Comparison of ENCODE assay signal across 25 cellular contexts in genomic region chr21:45458281-45459170, GRCh38. TPM values are rescaled to one million over a fixed set of nuclear protein-coding genes. Genes with fewer than 3 reads are reported as not detected.
DNase-seq lines count a peak whose midpoint lies in the region; ATAC-seq, FAIRE-seq and TF ChIP-seq lines count a peak whose summit lies in the region.
"Had no signal": no experiment of that assay in that cellular context is flagged by ENCODE, and none has a peak within 500 bp of the region (broad histone marks: within the 10 kb centered on the region; RNA-seq: fewer than 3 reads in every experiment).

No MANE protein-coding gene starts in this region.

- H3K4me1 ChIP-seq in BLaER1 (peaks cover 77% of the 10 kb centered on the region), HepG2 (ENCODE audit: insufficient read depth, low read length) (peaks cover 65% of the 10 kb centered on the region), sigmoid colon (peaks cover 0 to 76% (median 66%) of the 10 kb centered on the region in 4 donors)
- H3K4me1 ChIP-seq: parathyroid adenoma had no signal

- DNase-seq in coronary artery (ENCODE audit: low spot score) (no peak), HepG2 (ENCODE audit: low spot score) (no peak), sigmoid colon (no peak), NCI-H1417 (lab: John Stamatoyannopoulos, UW) (no peak), dermis blood vessel endothelial cell (no peak), NCI-H524 (lab: John Stamatoyannopoulos, UW) (no peak)
- DNase-seq: activated CD4-positive, alpha-beta T cell treated with anti-CD3 and anti-CD28 coated beads for 4 hours; activated naive CD4-positive, alpha-beta T cell treated with anti-CD3 and anti-CD28 coated beads, Interleukin-2, amount 10 ng/mL, durations not matched to agents 7 days and 5 days; adrenal gland; body of pancreas; CD4-positive, alpha-beta T cell; DND-41; hypothalamus; left colon; mesendoderm; NCI-H446 treated with DMSO at 0.1 percent for 48 hours; stimulated activated CD4-positive, alpha-beta T cell treated with anti-CD3 and anti-CD28 coated beads, Interleukin-15, amount 100 ng/mL, for 24 hours; stimulated activated naive B cell treated with anti-CD40 and anti-IgM and Interleukin-4, amounts not matched to agents 10 μg/mL and 1 μg/mL and 100 μg/mL, for 72 hours; T-cell; WERI-Rb-1 had no signal

- intact Hi-C loops in HepG2 (cut with micrococcal nuclease; ENCODE audit: unreplicated experiment) (no loop called here), sigmoid colon (cut with DNase I) (no loop called here)

- TF ChIP-seq POLR2A in HepG2 (IDR thresholded peaks at IDR 0.05; ENCODE audit: insufficient read depth in 1 of 2, low read depth in 2 of 2, low read length in 2 of 2), result no peak
- TF ChIP-seq POLR2A in sigmoid colon (IDR thresholded peaks at IDR 0.05), result no peak

- no peak for FAIRE-seq in HepG2 (lab: Jason Lieb, UNC)
- FAIRE-seq: A204.1 had no signal

- ATAC-seq in HepG2 (peak; percentile 11), GM21619 (IDR thresholded peaks at IDR 0.05; ENCODE audit: unreplicated experiment) (no peak)
- ATAC-seq: activated T-helper 17 cell treated with anti-CD3 and anti-CD28 coated beads, Interleukin-2, amount 50 U/mL, for 72 hours; body of pancreas; left colon; stimulated activated naive B cell treated with anti-CD40 and anti-IgM and Interleukin-4, amounts not matched to agents 10 μg/mL and 1 μg/mL and 100 μg/mL, for 72 hours; T-cell had no signal

- POLR2A ChIA-PET in HepG2 (lab: Yijun Ruan, JAX), result interaction anchor here (1.9 kb wide), 1 partner anchor 11 kb away, joined by 33 read pairs; no protein-coding TSS in a partner anchor

- H3K9me3 ChIP-seq in BLaER1, result peaks cover 12% of the 10 kb centered on the region; the same call in 1 of the 2 replicates
- H3K9me3 ChIP-seq in HepG2 (ENCODE audit: low read length), result peaks cover 15% of the 10 kb centered on the region
- peaks cover 0 to 3% (median 0%) of the 10 kb centered on the region in 4 donors for H3K9me3 ChIP-seq in sigmoid colon
- H3K9me3 ChIP-seq: adrenal gland had no signal

- no peaks in the 10 kb centered on the region for H3K27me3 ChIP-seq in BLaER1
- no peaks in the 10 kb centered on the region for H3K27me3 ChIP-seq in HepG2 (ENCODE audit: control insufficient read depth in 1 of 2, insufficient read depth in 2 of 2, low read length in 2 of 2)
- H3K27me3 ChIP-seq in sigmoid colon, result no peaks in the 10 kb centered on the region
- H3K27me3 ChIP-seq: adrenal gland, body of pancreas had no signal

- CTCF ChIA-PET in HepG2 (lab: Yijun Ruan, JAX; ENCODE audit: low intra/inter-chr PET ratio, low total read pairs), result no interaction called here

- peaks cover 43% of the 10 kb centered on the region for H3K79me2 ChIP-seq in HepG2 (ENCODE audit: insufficient read depth, low read length)
- H3K79me2 ChIP-seq: parathyroid adenoma had no signal

- no peaks in the 10 kb centered on the region for H3K36me3 ChIP-seq in BLaER1
- peaks cover 5 to 17% of the 10 kb centered on the region in 2 experiments; a peak in 3 of 5 replicates for H3K36me3 ChIP-seq in HepG2 (replicated peaks in 1 of 2; ENCODE audit: control insufficient read depth in 1 of 2, insufficient read depth in 2 of 2, low read length in 2 of 2)
- H3K36me3 ChIP-seq in sigmoid colon, result no peaks in the 10 kb centered on the region
- H3K36me3 ChIP-seq: adrenal gland, WERI-Rb-1 had no signal

- TF ChIP-seq EP300 in HepG2 (IDR thresholded peaks at IDR 0.05; ENCODE audit: low read depth in 2 of 2, low read length in 2 of 2), result no peak
- no peak for TF ChIP-seq EP300 in HepG2 (CRISPR knock-in tag; IDR thresholded peaks at IDR 0.05; ENCODE audit: borderline replicate concordance)
- no peak for TF ChIP-seq EP300 in sigmoid colon (IDR thresholded peaks at IDR 0.05)

- H3K4me2 ChIP-seq in BLaER1 (peak overlapping the region; percentile 76), HepG2 (ENCODE audit: low read depth, low read length) (no peak overlapping the region)

- no peak for TF ChIP-seq RAD21 in HepG2 (CRISPR knock-in tag; IDR thresholded peaks at IDR 0.05)

- WGBS in HepG2 (ENCODE audit: low lambda C conversion rate), result 100% methylated on average over 2 of the region's 30 CpGs
- WGBS in sigmoid colon, 2 donors, result 74 to 88% methylated on average over 30 of the region's 30 CpGs

- no peak for TF ChIP-seq CTCF in coronary artery (IDR thresholded peaks at IDR 0.05)
- TF ChIP-seq CTCF in HepG2 (CRISPR knock-in tag; IDR thresholded peaks at IDR 0.05), result no peak
- no peak for TF ChIP-seq CTCF in sigmoid colon (IDR thresholded peaks at IDR 0.05)

- in situ Hi-C loops in HepG2 (cut with HindIII; ENCODE audit: extremely low pct_ligation_motif_present, low pct_unique_long_range_greater_than_20kb), result no loop called here

- H4K20me1 ChIP-seq in BLaER1 (no peaks in the 10 kb centered on the region), HepG2 (ENCODE audit: insufficient read depth, low read length) (no peaks in the 10 kb centered on the region)

- no peak overlapping the region for H3K4me3 ChIP-seq in BLaER1
- H3K4me3 ChIP-seq in coronary artery, result peak overlapping the region; percentile 64
- no peak overlapping the region for H3K4me3 ChIP-seq in HepG2 (replicated peaks in 1 of 3; ENCODE audit: insufficient read depth in 1 of 3, low read depth in 2 of 3, low read length in 3 of 3)
- H3K4me3 ChIP-seq in sigmoid colon, result peak overlapping the region in 3 of 4 donors; percentile 14 to 48 (median 46)
- H3K4me3 ChIP-seq: adrenal gland, body of pancreas had no signal

- H3K9ac ChIP-seq in BLaER1, result no peak overlapping the region
- H3K9ac ChIP-seq in HepG2 (ENCODE audit: insufficient read depth, low read depth, low read length), result no peak overlapping the region
- H3K9ac ChIP-seq: parathyroid adenoma had no signal

- no peak overlapping the region for H2AFZ ChIP-seq in HepG2 (ENCODE audit: low read length)
- H2AFZ ChIP-seq: parathyroid adenoma had no signal

- peak overlapping the region; percentile 35; the same call in 1 of the 2 replicates for H3K27ac ChIP-seq in BLaER1
- H3K27ac ChIP-seq in coronary artery, result peak overlapping the region; percentile 51 to 75
- peak overlapping the region; percentile 64 for H3K27ac ChIP-seq in HepG2 (ENCODE audit: extremely low read length, insufficient read depth, low read length)
- H3K27ac ChIP-seq in sigmoid colon, result peak overlapping the region in 1 of 4 donors; percentile 30
- H3K27ac ChIP-seq: adrenal gland, body of pancreas, parathyroid adenoma, WERI-Rb-1 had no signal

- BruUV-seq in HepG2 (replicated peaks; lab: Mats Ljungman, UMichigan), result no TSS peak

TF ChIP-seq in HepG2, 621 proteins besides CTCF, POLR2A, EP300 and RAD21:
- TF ChIP-seq HMG20B (CRISPR knock-in tag; conservative IDR thresholded peaks at IDR 0.05) (no peak), PLSCR1 (CRISPR knock-in tag; IDR thresholded peaks at IDR 0.05; ENCODE audit: borderline replicate concordance) (no peak), ZNF441 (CRISPR knock-in tag; IDR thresholded peaks at IDR 0.05; ENCODE audit: borderline replicate concordance) (no peak), SRY (CRISPR knock-in tag; IDR thresholded peaks at IDR 0.05) (no peak), FOXM1 (CRISPR knock-in tag; IDR thresholded peaks at IDR 0.05) (no peak), AGO2 (optimal IDR thresholded peaks at IDR 0.05; ENCODE audit: low read depth, low read length) (peak; percentile 15), ZSCAN31 (CRISPR knock-in tag; IDR thresholded peaks at IDR 0.05; ENCODE audit: low read depth) (no peak), TBX2 (CRISPR knock-in tag; IDR thresholded peaks at IDR 0.05; ENCODE audit: borderline replicate concordance) (no peak), SNAPC2 (CRISPR knock-in tag; IDR thresholded peaks at IDR 0.05) (no peak), ZSCAN9 (CRISPR knock-in tag; IDR thresholded peaks at IDR 0.05; ENCODE audit: borderline replicate concordance) (no peak), ZNF460 (CRISPR knock-in tag; IDR thresholded peaks at IDR 0.05; ENCODE audit: borderline replicate concordance) (no peak), HNRNPL (IDR thresholded peaks at IDR 0.05; ENCODE audit: low read depth, low read length) (peak; percentile 92)
TF ChIP-seq in HepG2: peak in this region for 2.

RNA-seq across cellular contexts. Expression of gene COL18A1, which starts 53.6 kb away (rescaled TPM):
- total RNA-seq in HepG2 (2016; rRNA removed; fragmentation: Illumina TruSeq; extraction: Trizol) (21.2 and 102 TPM in 2 replicates), sigmoid colon (100 to 1,000 TPM in 3 of 4 donors, 10 to 100 TPM in 1; 39.7 to 197 (median 103) TPM), dermis blood vessel endothelial cell (309 and 317 TPM in 2 replicates)
- 5.5 and 5.6 TPM in 2 replicates for total RNA-seq in HepG2 (2016; cell fraction: cytosol; rRNA removed; fragmentation: Illumina TruSeq; extraction: Trizol; ENCODE audit: low read depth)
- total RNA-seq in HepG2 (2016; cell fraction: insoluble cytoplasmic fraction; rRNA removed; fragmentation: Illumina TruSeq; extraction: Trizol), result 18.4 and 106 TPM in 2 replicates
- total RNA-seq in HepG2 (2016; cell fraction: membrane; rRNA removed; fragmentation: Illumina TruSeq; extraction: Trizol), result 10.8 and 11.6 TPM in 2 replicates
- 122 and 150 TPM in 2 replicates for total RNA-seq in HepG2 (2016; cell fraction: nucleus; rRNA removed; fragmentation: Illumina TruSeq; extraction: Trizol)
- polyA plus RNA-seq in HepG2 (2011; rRNA removed) (79.0 and 128 TPM in 2 replicates), sigmoid colon (10 to 100 TPM in 1 of 3 donors, 1 to 10 TPM in 2; 4.4 to 34.8 (median 5.4) TPM)
- 51.6 and 89.8 TPM in 2 replicates for polyA plus RNA-seq in HepG2 (2011; cell fraction: cytosol; rRNA removed)
- polyA plus RNA-seq in HepG2 (2011; cell fraction: nucleus; rRNA removed), result 1,622 and 2,194 TPM in 2 replicates
- polyA plus RNA-seq in HepG2 (2012), result 59.0 and 129 TPM in 2 replicates
- 4.3 and 4.4 TPM in 2 replicates for polyA plus RNA-seq in HepG2 (2016; cell fraction: cytosol; fragmentation: Illumina TruSeq; extraction: Trizol; ENCODE audit: low read depth)
- 20.7 and 26.9 TPM in 2 replicates for polyA plus RNA-seq in HepG2 (2016; cell fraction: insoluble cytoplasmic fraction; fragmentation: Illumina TruSeq; extraction: Trizol; ENCODE audit: low read depth)
- 5.0 and 6.2 TPM in 2 replicates for polyA plus RNA-seq in HepG2 (2016; cell fraction: membrane; fragmentation: Illumina TruSeq; extraction: Trizol; ENCODE audit: low read depth)
- 308 and 331 TPM in 2 replicates for polyA plus RNA-seq in HepG2 (2016; cell fraction: nucleus; fragmentation: Illumina TruSeq; extraction: Trizol; ENCODE audit: insufficient read depth, low read depth)
- 0.09 and 44.3 TPM in 2 replicates for polyA minus RNA-seq in HepG2 (2011; rRNA and poly(A)+ RNA removed; ENCODE audit: low replicate concordance)
- 36.9 and 37.7 TPM in 2 replicates for polyA minus RNA-seq in HepG2 (2011; cell fraction: cytosol; rRNA and poly(A)+ RNA removed)
- polyA minus RNA-seq in HepG2 (2011; cell fraction: nucleus; rRNA and poly(A)+ RNA removed), result 46.7 and 51.1 TPM in 2 replicates

Comparison
In these comparisons a context has a peak if more than half of its experiments do, and no peak if none do; other contexts are left out.
1. H3K4me3 ChIP-seq: peak in coronary artery (single experiment) and sigmoid colon (3 of 4); none in BLaER1 (single experiment) and HepG2 (0 of 3).